19 cellular contexts compared by ENCODE assay signal in genomic region chr15:78024883-78025282, GRCh38. TPM values are rescaled to one million over a fixed set of nuclear protein-coding genes. Genes with fewer than 3 reads are reported as not detected.
A peak's percentile ranks its signal among the peaks of the same experiment; 100 is the strongest.
DNase-seq lines count a peak whose midpoint lies in the region; ATAC-seq and TF ChIP-seq lines count a peak whose summit lies in the region.
"Had no signal": no experiment of that assay in that cellular context is flagged by ENCODE, and none has a peak within 500 bp of the region (broad histone marks: within the 10 kb centered on the region; RNA-seq: fewer than 3 reads in every experiment).

No MANE protein-coding gene starts in this region.

- H3K27ac ChIP-seq in heart right ventricle (peak overlapping the region in 8 of 10 donors; percentile 28 to 89 (median 68)), caudate nucleus (ENCODE audit: low read depth, low read length) (peak overlapping the region; percentile 42), neural progenitor cell (peak overlapping the region; percentile 17), upper lobe of left lung (peak overlapping the region; percentile 56 to 79 (median 68)), SK-N-SH (ENCODE audit: low read depth in 2 of 2, low read length in 1 of 2) (no peak overlapping the region)

- H3K4me1 ChIP-seq in heart right ventricle, result peaks cover 4 to 36% (median 26%) of the 10 kb centered on the region in 9 donors
- H3K4me1 ChIP-seq in neural progenitor cell, result no peaks in the 10 kb centered on the region
- peaks cover 25 to 31% (median 27%) of the 10 kb centered on the region in 4 donors for H3K4me1 ChIP-seq in upper lobe of left lung
- H3K4me1 ChIP-seq in SK-N-SH (ENCODE audit: control insufficient read depth in 1 of 2, insufficient read depth in 2 of 2, low read depth in 1 of 2, low read length in 1 of 2), result peaks cover 0 to 3% of the 10 kb centered on the region in 2 experiments; a peak in 1 of 4 replicates
- H3K4me1 ChIP-seq: HAP-1, pancreas had no signal

- intact Hi-C loops in heart right ventricle (cut with DNase I), result loop anchor here in 1 of 10 donors (10.0 kb wide), 1 partner anchor 50 kb away; the partner anchor contains the start of gene TBC1D2B
- intact Hi-C loops in left cardiac atrium (cut with DNase I), result no loop called here

- POLR2A ChIA-PET in SK-N-SH (lab: Yijun Ruan, JAX), result no interaction called here

- TF ChIP-seq EP300 in upper lobe of left lung (IDR thresholded peaks at IDR 0.05) (no peak), SK-N-SH (IDR thresholded peaks at IDR 0.05; ENCODE audit: borderline replicate concordance in 1 of 2, low read depth in 1 of 2, low read length in 1 of 2) (no peak)

- H3K79me2 ChIP-seq in neural progenitor cell (ENCODE audit: low read depth), result no peaks in the 10 kb centered on the region
- 0 out of 2 replicates have a peak, but pooled peaks cover 2% of the 10 kb centered on the region for H3K79me2 ChIP-seq in SK-N-SH (ENCODE audit: insufficient read depth)

- H3K36me3 Mint-ChIP-seq in neural progenitor cell, result peaks cover 18% of the 10 kb centered on the region

- no peak overlapping the region for H3K4me2 ChIP-seq in neural progenitor cell
- H3K4me2 ChIP-seq in SK-N-SH, result no peak overlapping the region

- H3K27me3 ChIP-seq in heart right ventricle, result no peaks in the 10 kb centered on the region
- no peaks in the 10 kb centered on the region for H3K27me3 ChIP-seq in neural progenitor cell
- H3K27me3 ChIP-seq in upper lobe of left lung, result no peaks in the 10 kb centered on the region
- H3K27me3 ChIP-seq in SK-N-SH (ENCODE audit: insufficient read depth), result no peaks in the 10 kb centered on the region
- H3K27me3 ChIP-seq: pancreas had no signal

- no peaks in the 10 kb centered on the region for H3K9me2 ChIP-seq in SK-N-SH

- no peak overlapping the region for H3K4me3 ChIP-seq in heart right ventricle
- no peak overlapping the region for H3K4me3 ChIP-seq in neural progenitor cell
- H3K4me3 ChIP-seq in upper lobe of left lung, result no peak overlapping the region
- no peak overlapping the region for H3K4me3 ChIP-seq in SK-N-SH (ENCODE audit: low read depth in 2 of 2, low read length in 1 of 2)
- H3K4me3 ChIP-seq: HAP-1, pancreas had no signal

- H4K20me1 ChIP-seq in neural progenitor cell (ENCODE audit: low read depth) (no peaks in the 10 kb centered on the region), SK-N-SH (ENCODE audit: insufficient read depth) (0 out of 2 replicates have a peak, but pooled peaks cover 3% of the 10 kb centered on the region)

- no peak for TF ChIP-seq RAD21 in SK-N-SH (IDR thresholded peaks at IDR 0.05; ENCODE audit: low read length)

- no peak for TF ChIP-seq POLR2A in upper lobe of left lung (IDR thresholded peaks at IDR 0.05)

- WGBS in heart right ventricle, 2 donors, result 75 to 86% methylated on average over 2 of the region's 2 CpGs
- 89 to 90% methylated on average over 2 of the region's 2 CpGs for WGBS in upper lobe of left lung, 2 donors
- 81% methylated on average over 2 of the region's 2 CpGs for WGBS in SK-N-SH (ENCODE audit: low lambda C conversion rate)

- ATAC-seq in heart right ventricle (peak in 1 of 8 donors; percentile 4), left cardiac atrium (no peak), upper lobe of left lung (ENCODE audit: low FRiP score in 2 of 2) (no peak)
- ATAC-seq: left colon; stimulated activated memory B cell treated with anti-CD40 and anti-IgM and Interleukin-4, amounts not matched to agents 10 μg/mL and 1 μg/mL and 100 μg/mL, for 72 hours had no signal

- H2AFZ ChIP-seq in neural progenitor cell (replicated peaks) (no peak overlapping the region), SK-N-SH (ENCODE audit: low read depth) (no peak overlapping the region)

- H3K9ac ChIP-seq in neural progenitor cell (no peak overlapping the region), SK-N-SH (no peak overlapping the region)

- H3K4me3 Mint-ChIP-seq in neural progenitor cell, result no peak overlapping the region
- H3K4me3 Mint-ChIP-seq: activated CD4-positive, alpha-beta memory T cell treated with anti-CD3 and anti-CD28 coated beads for 36 hours; stimulated activated memory B cell treated with anti-CD40 and anti-IgM and Interleukin-4, amounts not matched to agents 10 μg/mL and 1 μg/mL and 100 μg/mL, for 72 hours had no signal

- H3K4me1 Mint-ChIP-seq in neural progenitor cell, result peaks cover 3% of the 10 kb centered on the region
- H3K4me1 Mint-ChIP-seq: stimulated activated memory B cell treated with anti-CD40 and anti-IgM and Interleukin-4, amounts not matched to agents 10 μg/mL and 1 μg/mL and 100 μg/mL, for 72 hours had no signal

- H3K9me3 ChIP-seq in heart right ventricle, result no peaks in the 10 kb centered on the region
- no peaks in the 10 kb centered on the region for H3K9me3 ChIP-seq in neural progenitor cell (ENCODE audit: low read depth)
- H3K9me3 ChIP-seq in upper lobe of left lung, result no peaks in the 10 kb centered on the region
- no peaks in the 10 kb centered on the region for H3K9me3 ChIP-seq in SK-N-SH
- H3K9me3 ChIP-seq: HAP-1, pancreas had no signal

- TF ChIP-seq CTCF in heart right ventricle (IDR thresholded peaks at IDR 0.05) (no peak), neural progenitor cell (IDR thresholded peaks at IDR 0.05) (no peak), upper lobe of left lung (IDR thresholded peaks at IDR 0.05) (no peak), SK-N-SH (IDR thresholded peaks at IDR 0.05) (no peak)

- no peak for DNase-seq in heart right ventricle
- DNase-seq in left cardiac atrium, result no peak
- DNase-seq in caudate nucleus (lab: John Stamatoyannopoulos, UW), result no peak
- no peak for DNase-seq in neural progenitor cell (ENCODE audit: low spot score)
- DNase-seq in upper lobe of left lung, result no peak
- DNase-seq in NCI-H748 treated with DMSO at 0.1 percent for 48 hours (lab: John Stamatoyannopoulos, UW), result no peak
- DNase-seq in SK-N-SH, result no peak
- DNase-seq in activated naive CD4-positive, alpha-beta T cell treated with anti-CD3 and anti-CD28 coated beads, Interleukin-2, amount 50 U/mL, for 16 hours, result no peak
- DNase-seq: activated CD4-positive, alpha-beta memory T cell treated with anti-CD3 and anti-CD28 coated beads for 36 hours; amygdala; cerebellar nuclear complex; KBM-7; NCI-H2081; NCI-H774; SW 1271 had no signal

- peak overlapping the region; percentile 74 for H3K27ac Mint-ChIP-seq in neural progenitor cell
- H3K27ac Mint-ChIP-seq: activated CD4-positive, alpha-beta memory T cell treated with anti-CD3 and anti-CD28 coated beads for 36 hours; stimulated activated memory B cell treated with anti-CD40 and anti-IgM and Interleukin-4, amounts not matched to agents 10 μg/mL and 1 μg/mL and 100 μg/mL, for 72 hours had no signal

- H3K36me3 ChIP-seq in heart right ventricle (peaks cover 0 to 99% (median 16%) of the 10 kb centered on the region in 9 donors), neural progenitor cell (no peaks in the 10 kb centered on the region), upper lobe of left lung (peaks cover 9 to 91% (median 54%) of the 10 kb centered on the region in 4 donors), SK-N-SH (replicated peaks in 1 of 2; ENCODE audit: control insufficient read depth in 1 of 2, insufficient read depth in 2 of 2, low read length in 1 of 2) (peaks cover 19 to 51% of the 10 kb centered on the region in 2 experiments)

- H3F3A ChIP-seq in neural progenitor cell (ENCODE audit: low read depth) (no peaks in the 10 kb centered on the region), SK-N-SH (replicated peaks; ENCODE audit: insufficient read depth) (no peaks in the 10 kb centered on the region)

- peaks cover 3% of the 10 kb centered on the region for H3K27me3 Mint-ChIP-seq in neural progenitor cell (ENCODE audit: insufficient read depth, low read depth)
- H3K27me3 Mint-ChIP-seq: activated CD4-positive, alpha-beta memory T cell treated with anti-CD3 and anti-CD28 coated beads for 36 hours; stimulated activated memory B cell treated with anti-CD40 and anti-IgM and Interleukin-4, amounts not matched to agents 10 μg/mL and 1 μg/mL and 100 μg/mL, for 72 hours had no signal

- CTCF ChIA-PET in SK-N-SH (lab: Yijun Ruan, JAX), result interaction anchor here (1.1 to 1.6 kb wide), 2 partner anchors 9 to 83 kb away, joined by 3 to 6 read pairs; no protein-coding TSS in a partner anchor

- H3K9me3 Mint-ChIP-seq in neural progenitor cell, result no peaks in the 10 kb centered on the region
- H3K9me3 Mint-ChIP-seq: activated CD4-positive, alpha-beta memory T cell treated with anti-CD3 and anti-CD28 coated beads for 36 hours; stimulated activated memory B cell treated with anti-CD40 and anti-IgM and Interleukin-4, amounts not matched to agents 10 μg/mL and 1 μg/mL and 100 μg/mL, for 72 hours had no signal

TF ChIP-seq in SK-N-SH, 30 proteins besides CTCF, POLR2A, EP300 and RAD21 (continues in another document):
- TF ChIP-seq FOXM1 (IDR thresholded peaks at IDR 0.05; ENCODE audit: low read depth) (no peak), CHD2 (IDR thresholded peaks at IDR 0.05; ENCODE audit: low read length, partially characterized antibody) (no peak), MEF2A (IDR thresholded peaks at IDR 0.05; ENCODE audit: borderline replicate concordance, low read depth) (no peak)
- TF ChIP-seq, protein P1, sequence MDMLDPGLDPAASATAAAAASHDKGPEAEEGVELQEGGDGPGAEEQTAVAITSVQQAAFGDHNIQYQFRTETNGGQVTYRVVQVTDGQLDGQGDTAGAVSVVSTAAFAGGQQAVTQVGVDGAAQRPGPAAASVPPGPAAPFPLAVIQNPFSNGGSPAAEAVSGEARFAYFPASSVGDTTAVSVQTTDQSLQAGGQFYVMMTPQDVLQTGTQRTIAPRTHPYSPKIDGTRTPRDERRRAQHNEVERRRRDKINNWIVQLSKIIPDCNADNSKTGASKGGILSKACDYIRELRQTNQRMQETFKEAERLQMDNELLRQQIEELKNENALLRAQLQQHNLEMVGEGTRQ (IDR thresholded peaks at IDR 0.05; ENCODE audit: borderline replicate concordance, low read depth, low read length), result no peak
- TF ChIP-seq, protein P2, sequence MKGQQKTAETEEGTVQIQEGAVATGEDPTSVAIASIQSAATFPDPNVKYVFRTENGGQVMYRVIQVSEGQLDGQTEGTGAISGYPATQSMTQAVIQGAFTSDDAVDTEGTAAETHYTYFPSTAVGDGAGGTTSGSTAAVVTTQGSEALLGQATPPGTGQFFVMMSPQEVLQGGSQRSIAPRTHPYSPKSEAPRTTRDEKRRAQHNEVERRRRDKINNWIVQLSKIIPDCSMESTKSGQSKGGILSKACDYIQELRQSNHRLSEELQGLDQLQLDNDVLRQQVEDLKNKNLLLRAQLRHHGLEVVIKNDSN (IDR thresholded peaks at IDR 0.05; ENCODE audit: borderline replicate concordance, low read depth), result no peak

RNA-seq across cellular contexts. Expression of gene TBC1D2B, which starts 52.6 kb away (rescaled TPM):
- 10 to 100 TPM in 5 of 10 donors, 1 to 10 TPM in 5; 6.3 to 20.8 (median 10.0) TPM for total RNA-seq in heart right ventricle
- polyA plus RNA-seq in heart right ventricle, result 1 to 10 TPM; 4.7 to 7.6 TPM
- 10 to 100 TPM; 20.5 to 23.7 TPM for total RNA-seq in left cardiac atrium
- 11.7 and 18.6 TPM in 2 replicates for total RNA-seq in neural progenitor cell (ENCODE audit: low replicate concordance)
- total RNA-seq in upper lobe of left lung, result 100 to 1,000 TPM in 1 of 6 donors, 10 to 100 TPM in 5; 31.5 to 103 (median 64.2) TPM
- 19.0 and 26.8 TPM in 2 replicates for polyA plus RNA-seq in SK-N-SH (2012; rRNA removed)
- 10.8 and 15.3 TPM in 2 replicates for polyA plus RNA-seq in SK-N-SH (2012; cell fraction: cytosol; rRNA removed)
- polyA plus RNA-seq in SK-N-SH (2012; cell fraction: nucleus; rRNA removed), result 63.4 and 87.9 TPM in 2 replicates

Comparison
In these comparisons a context has a peak if more than half of its experiments do, and no peak if none do; other contexts are left out.
1. H3K27ac ChIP-seq: peak in heart right ventricle (8 of 10), caudate nucleus (single experiment), neural progenitor cell (single experiment) and upper lobe of left lung (4 of 4); none in SK-N-SH (0 of 2).